In the genomic region with DNA sequence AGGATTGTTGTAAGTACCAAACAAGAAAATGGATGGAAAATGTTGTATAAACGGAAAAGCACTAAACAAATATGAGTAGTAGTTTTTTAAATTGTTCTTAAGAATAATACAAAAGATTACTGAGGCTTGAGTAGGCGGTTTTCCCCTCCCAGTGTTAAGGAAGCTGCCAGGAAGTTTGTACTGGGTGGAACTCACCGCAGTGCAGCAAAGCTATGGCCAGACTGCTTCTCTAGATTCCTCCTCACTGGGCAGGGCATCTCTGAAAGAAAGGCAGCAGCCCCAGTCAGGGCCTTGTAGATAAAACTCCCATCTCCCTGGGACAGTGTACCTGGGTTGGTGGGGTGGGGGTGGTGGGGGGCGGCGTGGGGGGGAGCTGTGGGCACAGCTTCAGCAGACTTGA, we compare ENCODE assay signal across 14 cellular contexts. TPM values are rescaled to one million over a fixed set of nuclear protein-coding genes. Genes with fewer than 3 reads are reported as not detected.
DNase-seq lines count a peak whose midpoint lies in the region; ATAC-seq and TF ChIP-seq lines count a peak whose summit lies in the region.
"Had no signal": no experiment of that assay in that cellular context is flagged by ENCODE, and none has a peak within 500 bp of the region (broad histone marks: within the 10 kb centered on the region; RNA-seq: fewer than 3 reads in every experiment).

No MANE protein-coding gene starts in this region.

- CTCF ChIA-PET in CD4-positive, alpha-beta memory T cell (lab: Charles Lee; ENCODE audit: partially characterized antibody), result interaction anchor here (1.1 to 1.4 kb wide), 2 partner anchors 41 to 49 kb away, joined by 3 read pairs; no protein-coding TSS in a partner anchor
- CTCF ChIA-PET in HEK293T (lab: Yijun Ruan, JAX), result no interaction called here

- no peaks in the 10 kb centered on the region for H3K27me3 ChIP-seq in CD4-positive, alpha-beta memory T cell (ENCODE audit: insufficient read depth, low read length)
- no peaks in the 10 kb centered on the region for H3K27me3 ChIP-seq in effector memory CD4-positive, alpha-beta T cell (replicated peaks; ENCODE audit: control insufficient read depth, insufficient read depth, low read length, poor library complexity, severe bottlenecking)

- ATAC-seq in naive thymus-derived CD8-positive, alpha-beta T cell, result peak; percentile 67 to 79

- H3K36me3 Mint-ChIP-seq in CD4-positive, alpha-beta memory T cell, result peaks cover 7 to 9% of the 10 kb centered on the region in 2 donors
- H3K36me3 Mint-ChIP-seq in naive thymus-derived CD8-positive, alpha-beta T cell, result peaks cover 0 to 9% (median 0%) of the 10 kb centered on the region in 3 donors

- peaks cover 33% of the 10 kb centered on the region for H3K4me1 ChIP-seq in CD4-positive, alpha-beta memory T cell (ENCODE audit: insufficient read depth, low read length)
- H3K4me1 ChIP-seq in effector memory CD4-positive, alpha-beta T cell (ENCODE audit: control insufficient read depth, insufficient read depth, low read length, poor library complexity, severe bottlenecking), result peaks cover 8% of the 10 kb centered on the region

- H3K4me1 Mint-ChIP-seq in CD4-positive, alpha-beta memory T cell, result peaks cover 34 to 71% (median 57%) of the 10 kb centered on the region in 4 donors
- H3K4me1 Mint-ChIP-seq in naive thymus-derived CD8-positive, alpha-beta T cell, result peaks cover 28 to 74% (median 70%) of the 10 kb centered on the region in 4 donors

- peak in 2 of 5 donors; percentile 14 to 20 for DNase-seq in CD4-positive, alpha-beta memory T cell
- DNase-seq in NCI-H226 (peak; percentile 50), DMS114 treated with DMSO at 0.1 percent for 48 hours (lab: John Stamatoyannopoulos, UW; ENCODE audit: unreplicated experiment) (no peak), NOMO-1 treated with dmso at 0.1 percent for 144 hours (lab: John Stamatoyannopoulos, UW; ENCODE audit: unreplicated experiment) (no peak), cerebellar cortex (ENCODE audit: low spot score) (no peak), HEK293T (ENCODE audit: extremely low spot score) (no peak)
- DNase-seq in effector memory CD4-positive, alpha-beta T cell, result no peak
- peak in 4 of 10 donors; percentile 6 to 31 (median 21) for DNase-seq in naive thymus-derived CD8-positive, alpha-beta T cell
- DNase-seq: activated effector memory CD4-positive, alpha-beta T cell treated with Interleukin-2 at 50 U/mL for 16 hours; DMS53; NCI-H774; T-helper 9 cell had no signal

- H3K27me3 Mint-ChIP-seq in CD4-positive, alpha-beta memory T cell, result no peaks in the 10 kb centered on the region
- no peaks in the 10 kb centered on the region for H3K27me3 Mint-ChIP-seq in naive thymus-derived CD8-positive, alpha-beta T cell

- H3K9me3 Mint-ChIP-seq in CD4-positive, alpha-beta memory T cell, result peaks cover 0 to 10% (median 4%) of the 10 kb centered on the region in 8 donors
- H3K9me3 Mint-ChIP-seq in naive thymus-derived CD8-positive, alpha-beta T cell, result peaks cover 0 to 7% (median 3%) of the 10 kb centered on the region in 9 donors

- POLR2A ChIA-PET in CD4-positive, alpha-beta memory T cell (lab: Charles Lee; ENCODE audit: partially characterized antibody), result interaction anchor here (1.0 to 2.2 kb wide), 3 partner anchors 41 to 51 kb away, joined by 3 to 7 read pairs (median 5); no protein-coding TSS in a partner anchor
- POLR2A ChIA-PET in naive thymus-derived CD8-positive, alpha-beta T cell (lab: Charles Lee), result no interaction called here
- POLR2A ChIA-PET in HEK293T (lab: Yijun Ruan, JAX), result no interaction called here

- H3K27ac Mint-ChIP-seq in CD4-positive, alpha-beta memory T cell, result peak overlapping the region; percentile 74 to 87 (median 81)
- H3K27ac Mint-ChIP-seq in naive thymus-derived CD8-positive, alpha-beta T cell, result peak overlapping the region; percentile 75 to 95 (median 88)

- peak overlapping the region in 7 of 8 donors; percentile 49 to 86 (median 71) for H3K4me3 Mint-ChIP-seq in CD4-positive, alpha-beta memory T cell
- peak overlapping the region; percentile 30 to 84 (median 60) for H3K4me3 Mint-ChIP-seq in naive thymus-derived CD8-positive, alpha-beta T cell

- no peaks in the 10 kb centered on the region for H3K9me3 ChIP-seq in CD4-positive, alpha-beta memory T cell (ENCODE audit: control insufficient read depth in 1 of 2, low read length in 2 of 2)
- H3K9me3 ChIP-seq in effector memory CD4-positive, alpha-beta T cell (ENCODE audit: control insufficient read depth, low read length), result no peaks in the 10 kb centered on the region

- H3K36me3 ChIP-seq in CD4-positive, alpha-beta memory T cell (ENCODE audit: insufficient read depth, low read length), result no peaks in the 10 kb centered on the region
- no peaks in the 10 kb centered on the region for H3K36me3 ChIP-seq in effector memory CD4-positive, alpha-beta T cell (ENCODE audit: control insufficient read depth, insufficient read depth, low read length)

- intact Hi-C loops in CD4-positive, alpha-beta memory T cell (cut with micrococcal nuclease), result no loop called here

- no peak overlapping the region for H3K4me3 ChIP-seq in CD4-positive, alpha-beta memory T cell (ENCODE audit: low read length in 2 of 2)
- H3K4me3 ChIP-seq in effector memory CD4-positive, alpha-beta T cell (ENCODE audit: insufficient read depth, low read depth, low read length, poor library complexity, severe bottlenecking), result no peak overlapping the region
- H3K4me3 ChIP-seq: lung had no signal

- no peak overlapping the region for H3K27ac ChIP-seq in CD4-positive, alpha-beta memory T cell (ENCODE audit: low read depth, low read length)
- peak overlapping the region; percentile 37 for H3K27ac ChIP-seq in effector memory CD4-positive, alpha-beta T cell (ENCODE audit: insufficient read depth, low read length, poor library complexity, severe bottlenecking)

TF ChIP-seq in HEK293T, 16 proteins besides CTCF, POLR2A, EP300 and RAD21:
- TF ChIP-seq, protein P1, sequence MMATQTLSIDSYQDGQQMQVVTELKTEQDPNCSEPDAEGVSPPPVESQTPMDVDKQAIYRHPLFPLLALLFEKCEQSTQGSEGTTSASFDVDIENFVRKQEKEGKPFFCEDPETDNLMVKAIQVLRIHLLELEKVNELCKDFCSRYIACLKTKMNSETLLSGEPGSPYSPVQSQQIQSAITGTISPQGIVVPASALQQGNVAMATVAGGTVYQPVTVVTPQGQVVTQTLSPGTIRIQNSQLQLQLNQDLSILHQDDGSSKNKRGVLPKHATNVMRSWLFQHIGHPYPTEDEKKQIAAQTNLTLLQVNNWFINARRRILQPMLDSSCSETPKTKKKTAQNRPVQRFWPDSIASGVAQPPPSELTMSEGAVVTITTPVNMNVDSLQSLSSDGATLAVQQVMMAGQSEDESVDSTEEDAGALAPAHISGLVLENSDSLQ (IDR thresholded peaks at IDR 0.05), result no peak
- TF ChIP-seq NFRKB (IDR thresholded peaks at IDR 0.05), result no peak
- TF ChIP-seq SUZ12 (IDR thresholded peaks at IDR 0.05), result no peak
- TF ChIP-seq FOXA1 (IDR thresholded peaks at IDR 0.05), result no peak
- TF ChIP-seq L3MBTL2 (conservative IDR thresholded peaks at IDR 0.05), result no peak
- no peak for TF ChIP-seq HDGF (IDR thresholded peaks at IDR 0.05; ENCODE audit: borderline replicate concordance)
- TF ChIP-seq CTBP1 (IDR thresholded peaks at IDR 0.05; ENCODE audit: borderline replicate concordance), result no peak
TF ChIP-seq in HEK293T: peak in this region for 0.

RNA-seq across cellular contexts. Expression of a gene that starts 58.7 kb away (rescaled TPM):
- total RNA-seq in CD4-positive, alpha-beta memory T cell, result not detected
- 1 to 10 TPM; 1.4 to 2.8 TPM for polyA plus RNA-seq in CD4-positive, alpha-beta memory T cell
- not detected for total RNA-seq in naive thymus-derived CD8-positive, alpha-beta T cell
- 100 to 1,000 TPM in 1 of 3 donors, 1 to 10 TPM in 1, under 1 TPM in 1; 0.39 to 136 (median 1.9) TPM for polyA plus RNA-seq in naive thymus-derived CD8-positive, alpha-beta T cell
- total RNA-seq: epithelial cell of proximal tubule had no signal
